Comparison of ENCODE assay signal across 12 cellular contexts in genomic region chr7:21939858-21940322, GRCh38. TPM values are rescaled to one million over a fixed set of nuclear protein-coding genes. Genes with fewer than 3 reads are reported as not detected.
DNase-seq lines count a peak whose midpoint lies in the region; ATAC-seq and TF ChIP-seq lines count a peak whose summit lies in the region.
"Had no signal": no experiment of that assay in that cellular context is flagged by ENCODE, and none has a peak within 500 bp of the region (broad histone marks: within the 10 kb centered on the region; RNA-seq: fewer than 3 reads in every experiment).

No MANE protein-coding gene starts in this region.

- H3K27ac ChIP-seq in right atrium auricular region, result peak overlapping the region; percentile 66 to 88
- H3K27ac ChIP-seq: Peyer's patch had no signal

- H3K9me3 Mint-ChIP-seq in T-helper 1 cell treated with Interleukin-12 subunit alpha and Interleukin-12 subunit beta and Interleukin-4 antibody, amounts not matched to agents 30 μg/mL and 1 μg/mL, for 36 hours, result peaks cover 10% of the 10 kb centered on the region

- H3K36me3 Mint-ChIP-seq in T-helper 1 cell treated with Interleukin-12 subunit alpha and Interleukin-12 subunit beta and Interleukin-4 antibody, amounts not matched to agents 30 μg/mL and 1 μg/mL, for 36 hours (ENCODE audit: low read depth), result peaks cover 16% of the 10 kb centered on the region

- H3K27ac Mint-ChIP-seq in T-helper 1 cell treated with Interleukin-12 subunit alpha and Interleukin-12 subunit beta and Interleukin-4 antibody, amounts not matched to agents 30 μg/mL and 1 μg/mL, for 36 hours, result peak overlapping the region; percentile 81
- H3K27ac Mint-ChIP-seq: T-helper 17 cell had no signal

- H3K4me3 Mint-ChIP-seq in T-helper 1 cell treated with Interleukin-12 subunit alpha and Interleukin-12 subunit beta and Interleukin-4 antibody, amounts not matched to agents 30 μg/mL and 1 μg/mL, for 36 hours, result peak overlapping the region; percentile 13
- H3K4me3 Mint-ChIP-seq: T-helper 17 cell had no signal

- H3K27me3 Mint-ChIP-seq in T-helper 1 cell treated with Interleukin-12 subunit alpha and Interleukin-12 subunit beta and Interleukin-4 antibody, amounts not matched to agents 30 μg/mL and 1 μg/mL, for 36 hours (ENCODE audit: low read depth), result no peaks in the 10 kb centered on the region

- H3K9me3 ChIP-seq in right atrium auricular region, result no peaks in the 10 kb centered on the region
- H3K9me3 ChIP-seq: Peyer's patch had no signal

- H3K4me3 ChIP-seq in right atrium auricular region, result no peak overlapping the region
- H3K4me3 ChIP-seq: Peyer's patch had no signal

- no peaks in the 10 kb centered on the region for H3K27me3 ChIP-seq in right atrium auricular region
- H3K27me3 ChIP-seq: Peyer's patch had no signal

- no peaks in the 10 kb centered on the region for H3K36me3 ChIP-seq in right atrium auricular region
- H3K36me3 ChIP-seq: Peyer's patch had no signal

- H3K4me1 Mint-ChIP-seq in T-helper 1 cell treated with Interleukin-12 subunit alpha and Interleukin-12 subunit beta and Interleukin-4 antibody, amounts not matched to agents 30 μg/mL and 1 μg/mL, for 36 hours (ENCODE audit: low read depth), result peaks cover 32% of the 10 kb centered on the region

- DNase-seq in stimulated activated CD4-positive, alpha-beta T cell treated with anti-CD3 and anti-CD28 coated beads, Interleukin-15, amount 100 ng/mL, for 24 hours, result peak; percentile 9
- DNase-seq in stimulated activated CD4-positive, alpha-beta T cell treated with anti-CD3 and anti-CD28 coated beads, Interleukin-4, amount 100 ng/mL, for 4 hours, result no peak
- no peak for DNase-seq in right atrium auricular region (ENCODE audit: low spot score)
- no peak for DNase-seq in AG08395 (ENCODE audit: low spot score)
- no peak for DNase-seq in anterior cingulate cortex (lab: John Stamatoyannopoulos, UW)
- no peak for DNase-seq in EL
- DNase-seq: glutamatergic neuron; Peyer's patch; stimulated activated naive CD4-positive, alpha-beta T cell; T-helper 17 cell had no signal

- TF ChIP-seq CTCF in right atrium auricular region (IDR thresholded peaks at IDR 0.05), result no peak

- H3K4me1 ChIP-seq in right atrium auricular region, result peaks cover 0 to 55% of the 10 kb centered on the region in 2 donors

- no peak for ATAC-seq in GM18873 (IDR thresholded peaks at IDR 0.05; ENCODE audit: low FRiP score, unreplicated experiment)

RNA-seq across cellular contexts. Expression of gene CDCA7L, which starts 5.8 kb away (rescaled TPM):
- total RNA-seq in right atrium auricular region, result 10 to 100 TPM; 32.4 to 48.9 TPM
